Comparison of ENCODE assay signal across 1 cellular context in genomic region chr4:169662226-169662625, GRCh38.
A peak's percentile ranks its signal among the peaks of the same experiment; 100 is the strongest.
TF ChIP-seq lines count a peak whose summit lies in the region.

No MANE protein-coding gene starts in this region.

TF ChIP-seq in K562, 482 proteins besides CTCF, POLR2A, EP300 and RAD21:
- TF ChIP-seq PBX2 (CRISPR knock-in tag; IDR thresholded peaks at IDR 0.05; ENCODE audit: low read depth) (no peak), PBX2 (tag; conservative IDR thresholded peaks at IDR 0.05; ENCODE audit: low read depth) (peak; percentile 77), PKNOX1 (IDR thresholded peaks at IDR 0.05) (peak; percentile 69), SOX6 (IDR thresholded peaks at IDR 0.05) (0 out of 2 replicates have a peak, but pooled peaks have one; percentile 24), MEIS2 (IDR thresholded peaks at IDR 0.05; ENCODE audit: partially characterized antibody) (peak; percentile 84), MLLT1 (IDR thresholded peaks at IDR 0.05) (0 out of 4 replicates have a peak, but pooled peaks of 1 of the 2 experiments have one; percentile 23), ZKSCAN1 (IDR thresholded peaks at IDR 0.05; ENCODE audit: low read depth, low read length) (no peak)
